ENCODE assay signal across 8 cellular contexts in the genomic region with DNA sequence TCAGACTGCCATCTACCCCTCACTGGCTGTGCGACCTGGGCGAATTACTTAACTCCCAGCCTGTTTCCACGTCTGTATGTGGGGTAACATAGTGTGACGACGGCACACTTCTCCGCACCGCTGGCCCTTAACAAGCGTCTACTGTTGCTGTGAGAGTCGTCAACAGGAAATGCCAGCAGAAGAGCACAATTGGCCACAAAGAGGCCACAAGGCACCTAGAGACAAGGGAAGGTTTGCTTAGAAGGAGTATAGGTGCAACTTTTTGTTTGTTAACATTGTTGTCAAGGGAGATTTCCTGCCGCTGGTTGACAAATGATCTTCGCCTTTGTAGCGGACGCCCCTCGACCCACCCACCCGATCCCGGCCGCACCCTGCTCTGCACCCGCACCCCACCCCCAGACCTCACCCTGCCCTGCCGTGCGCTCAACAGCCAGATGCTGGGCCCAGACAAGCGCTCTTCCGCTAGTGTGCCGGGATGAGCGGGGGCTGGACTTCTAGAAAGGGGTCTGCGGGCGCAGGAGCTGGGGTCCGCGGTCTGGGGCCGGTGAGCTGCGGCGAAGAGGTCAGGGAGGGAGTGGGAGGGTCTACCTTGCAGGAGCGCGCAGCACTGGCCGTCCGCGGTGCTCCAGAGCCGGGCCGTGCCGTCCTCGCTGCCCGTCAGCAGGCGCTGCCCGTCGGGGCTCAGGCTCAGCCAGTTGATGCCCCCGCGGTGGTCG. TPM values are rescaled to one million over a fixed set of nuclear protein-coding genes. Genes with fewer than 3 reads are reported as not detected.
DNase-seq lines count a peak whose midpoint lies in the region; ATAC-seq and TF ChIP-seq lines count a peak whose summit lies in the region.

No MANE protein-coding gene starts in this region.

- DNase-seq in IMR-90 (no peak), iPS-NIHi7 (ENCODE audit: extremely low spot score) (peak; percentile 61), midbrain (lab: John Stamatoyannopoulos, UW) (no peak), BE2C (no peak)

- no peak for TF ChIP-seq RAD21 in IMR-90 (IDR thresholded peaks at IDR 0.05; ENCODE audit: low read length)

- no peak overlapping the region for H4K5ac ChIP-seq in IMR-90 (ENCODE audit: low read depth, low read length)

- H3K23ac ChIP-seq in IMR-90 (ENCODE audit: low read depth, low read length): no peak overlapping the region; the same call in 1 of the 2 replicates

- no peaks in the 10 kb centered on the region for H4K20me1 ChIP-seq in IMR-90 (ENCODE audit: insufficient read depth, low read length)

- H2AK9ac ChIP-seq in IMR-90 (replicated peaks; ENCODE audit: low read depth, low read length, poor library complexity): peak overlapping the region; percentile 16

- no peak overlapping the region for H2BK5ac ChIP-seq in IMR-90 (ENCODE audit: low read depth, low read length, poor library complexity, severe bottlenecking)

- no peak overlapping the region for H2BK15ac ChIP-seq in IMR-90 (ENCODE audit: low read depth, low read length)

- H2BK20ac ChIP-seq in IMR-90 (ENCODE audit: low read depth, low read length): no peak overlapping the region

- 20% methylated on average over 24 of the region's 47 CpGs; no CpG with 5 or more reads in 1 of the 2 experiments for WGBS in IMR-90 (ENCODE audit: extremely low coverage in 2 of 2, insufficient read length in 1 of 2), 2 experiments

- TF ChIP-seq CTCF in IMR-90 (conservative IDR thresholded peaks at IDR 0.05; ENCODE audit: low read depth, low read length): no peak
- no peak for TF ChIP-seq CTCF in BE2C (IDR thresholded peaks at IDR 0.05; ENCODE audit: low read depth, low read length)

- no peak for TF ChIP-seq POLR2A in IMR-90 (IDR thresholded peaks at IDR 0.05; ENCODE audit: low read depth, low read length)

- H3K27me3 ChIP-seq in IMR-90 (ENCODE audit: control insufficient read depth, insufficient read depth, low read length) (peaks cover 64% of the 10 kb centered on the region), BE2C (peaks cover 44% of the 10 kb centered on the region)

- POLR2A ChIA-PET in IMR-90 (lab: Charles Lee; ENCODE audit: unreplicated experiment): no interaction called here

- no peak overlapping the region for H3K9ac ChIP-seq in IMR-90 (ENCODE audit: low read depth, low read length)

- H3K56ac ChIP-seq in IMR-90 (ENCODE audit: extremely low read depth, insufficient read depth, low read length): no peak overlapping the region

- no peak overlapping the region; the same call in 1 of the 2 replicates for H3K4me2 ChIP-seq in IMR-90 (ENCODE audit: low read depth, low read length)

- H3K27ac Mint-ChIP-seq in activated naive CD4-positive, alpha-beta T cell treated with anti-CD3 and anti-CD28 coated beads, Interleukin-2, amount 50 U/mL, for 24 hours: no peak overlapping the region
- no peak overlapping the region for H3K27ac Mint-ChIP-seq in stimulated activated memory B cell treated with anti-CD40 and anti-IgM and Interleukin-4, amounts not matched to agents 10 μg/mL and 1 μg/mL and 100 μg/mL, for 72 hours

- no peak overlapping the region for H3K18ac ChIP-seq in IMR-90 (ENCODE audit: low read depth, low read length)

- peak overlapping the region; percentile 84 for H3K4me3 Mint-ChIP-seq in activated naive CD4-positive, alpha-beta T cell treated with anti-CD3 and anti-CD28 coated beads, Interleukin-2, amount 50 U/mL, for 24 hours
- peak overlapping the region; percentile 74 for H3K4me3 Mint-ChIP-seq in stimulated activated memory B cell treated with anti-CD40 and anti-IgM and Interleukin-4, amounts not matched to agents 10 μg/mL and 1 μg/mL and 100 μg/mL, for 72 hours

- no peaks in the 10 kb centered on the region for H3K79me1 ChIP-seq in IMR-90 (ENCODE audit: low read depth in 1 of 2, low read length in 2 of 2)

- no peaks in the 10 kb centered on the region; the same call in 1 of the 2 replicates for H3K9me3 ChIP-seq in IMR-90 (ENCODE audit: control insufficient read depth, insufficient read depth, low read length)
- H3K9me3 ChIP-seq in BE2C: no peaks in the 10 kb centered on the region

- no peaks in the 10 kb centered on the region for H3K36me3 Mint-ChIP-seq in activated naive CD4-positive, alpha-beta T cell treated with anti-CD3 and anti-CD28 coated beads, Interleukin-2, amount 50 U/mL, for 24 hours
- H3K36me3 Mint-ChIP-seq in stimulated activated memory B cell treated with anti-CD40 and anti-IgM and Interleukin-4, amounts not matched to agents 10 μg/mL and 1 μg/mL and 100 μg/mL, for 72 hours: no peaks in the 10 kb centered on the region

- no TSS peak for BruUV-seq in IMR-90 (replicated peaks; lab: Mats Ljungman, UMichigan)

- H3K14ac ChIP-seq in IMR-90 (replicated peaks; ENCODE audit: low read depth, low read length): no peak overlapping the region

- dilution Hi-C loops in IMR-90 (cut with HindIII; ENCODE audit: low sequenced_read_pairs, unreplicated experiment): no loop called here

- H2AFZ ChIP-seq in IMR-90 (replicated peaks; ENCODE audit: low read length, poor library complexity): peak overlapping the region; percentile 58

- CTCF ChIA-PET in IMR-90 (lab: Yijun Ruan, JAX): no interaction called here

- no peak overlapping the region for H2AK5ac ChIP-seq in IMR-90 (ENCODE audit: low read depth, low read length)

- ATAC-seq in GM18498 (IDR thresholded peaks at IDR 0.05; ENCODE audit: unreplicated experiment): peak; percentile 60
- ATAC-seq in IMR-90 (ENCODE audit: low read depth): no peak
- peak; percentile 60 for ATAC-seq in stimulated activated memory B cell treated with anti-CD40 and anti-IgM and Interleukin-4, amounts not matched to agents 10 μg/mL and 1 μg/mL and 100 μg/mL, for 72 hours
- no peak for ATAC-seq in HG02571 (IDR thresholded peaks at IDR 0.05; ENCODE audit: unreplicated experiment)

- peaks cover 34% of the 10 kb centered on the region for H3K4me1 Mint-ChIP-seq in activated naive CD4-positive, alpha-beta T cell treated with anti-CD3 and anti-CD28 coated beads, Interleukin-2, amount 50 U/mL, for 24 hours
- peaks cover 36% of the 10 kb centered on the region for H3K4me1 Mint-ChIP-seq in stimulated activated memory B cell treated with anti-CD40 and anti-IgM and Interleukin-4, amounts not matched to agents 10 μg/mL and 1 μg/mL and 100 μg/mL, for 72 hours

- H3K4me3 ChIP-seq in IMR-90 (ENCODE audit: insufficient read depth, low read depth, low read length) (peak overlapping the region; percentile 36; the same call in 1 of the 2 replicates), BE2C (ENCODE audit: low read depth, low read length) (no peak overlapping the region; the same call in 1 of the 2 replicates)

- H3K36me3 ChIP-seq in IMR-90 (ENCODE audit: control insufficient read depth, insufficient read depth, low read length): no peaks in the 10 kb centered on the region
- H3K36me3 ChIP-seq in BE2C: no peaks in the 10 kb centered on the region

- H3K27ac ChIP-seq in IMR-90 (ENCODE audit: insufficient read depth, low read length): no peak overlapping the region

- no peak overlapping the region for H2BK120ac ChIP-seq in IMR-90 (ENCODE audit: low read depth, low read length)

- in situ Hi-C loops in IMR-90 (cut with MboI; ENCODE audit: low sequenced_read_pairs): no loop called here

- peaks cover 20% of the 10 kb centered on the region for H3K27me3 Mint-ChIP-seq in activated naive CD4-positive, alpha-beta T cell treated with anti-CD3 and anti-CD28 coated beads, Interleukin-2, amount 50 U/mL, for 24 hours
- peaks cover 79% of the 10 kb centered on the region for H3K27me3 Mint-ChIP-seq in stimulated activated memory B cell treated with anti-CD40 and anti-IgM and Interleukin-4, amounts not matched to agents 10 μg/mL and 1 μg/mL and 100 μg/mL, for 72 hours

- H3K9me3 Mint-ChIP-seq in activated naive CD4-positive, alpha-beta T cell treated with anti-CD3 and anti-CD28 coated beads, Interleukin-2, amount 50 U/mL, for 24 hours: no peaks in the 10 kb centered on the region
- H3K9me3 Mint-ChIP-seq in stimulated activated memory B cell treated with anti-CD40 and anti-IgM and Interleukin-4, amounts not matched to agents 10 μg/mL and 1 μg/mL and 100 μg/mL, for 72 hours: no peaks in the 10 kb centered on the region

- H3K4me1 ChIP-seq in IMR-90 (ENCODE audit: control insufficient read depth, insufficient read depth, low read length) (peaks cover 2% of the 10 kb centered on the region; the same call in 1 of the 2 replicates), BE2C (no peaks in the 10 kb centered on the region)

- H3K4ac ChIP-seq in IMR-90 (ENCODE audit: low read depth, low read length): no peak overlapping the region

- H4K91ac ChIP-seq in IMR-90 (ENCODE audit: insufficient read depth, low read depth, low read length): no peak overlapping the region

- no peak overlapping the region for H4K8ac ChIP-seq in IMR-90 (ENCODE audit: low read depth in 2 of 2, low read length in 2 of 2)

- H3K9me1 ChIP-seq in IMR-90 (ENCODE audit: insufficient read depth, low read length): 0 out of 2 replicates have a peak, but pooled peaks cover 3% of the 10 kb centered on the region

- intact Hi-C loops in IMR-90 (cut with micrococcal nuclease): no loop called here

TF ChIP-seq in IMR-90, 13 proteins besides CTCF, POLR2A, EP300 and RAD21 (continues in another document):
- TF ChIP-seq, protein P1, sequence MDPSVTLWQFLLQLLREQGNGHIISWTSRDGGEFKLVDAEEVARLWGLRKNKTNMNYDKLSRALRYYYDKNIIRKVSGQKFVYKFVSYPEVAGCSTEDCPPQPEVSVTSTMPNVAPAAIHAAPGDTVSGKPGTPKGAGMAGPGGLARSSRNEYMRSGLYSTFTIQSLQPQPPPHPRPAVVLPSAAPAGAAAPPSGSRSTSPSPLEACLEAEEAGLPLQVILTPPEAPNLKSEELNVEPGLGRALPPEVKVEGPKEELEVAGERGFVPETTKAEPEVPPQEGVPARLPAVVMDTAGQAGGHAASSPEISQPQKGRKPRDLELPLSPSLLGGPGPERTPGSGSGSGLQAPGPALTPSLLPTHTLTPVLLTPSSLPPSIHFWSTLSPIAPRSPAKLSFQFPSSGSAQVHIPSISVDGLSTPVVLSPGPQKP (IDR thresholded peaks at IDR 0.05; ENCODE audit: borderline replicate concordance, low read depth, low read length): no peak
- TF ChIP-seq CHD1 (IDR thresholded peaks at IDR 0.05; ENCODE audit: low read depth, low read length) (no peak), FOS (IDR thresholded peaks at IDR 0.05; ENCODE audit: low read depth, low read length) (no peak), MXI1 (IDR thresholded peaks at IDR 0.05; ENCODE audit: borderline replicate concordance, low read depth, low read length) (no peak), RFX5 (IDR thresholded peaks at IDR 0.05; ENCODE audit: low read depth, low read length) (no peak)

RNA-seq across cellular contexts. Expression of gene WDR86, which starts 0.8 kb away (rescaled TPM):
- total RNA-seq in IMR-90 (2012; rRNA removed): not detected in 2 replicates
- polyA plus RNA-seq in IMR-90 (2012; rRNA removed): not detected in 2 replicates
- 0.11 TPM in 1 of 2 replicates, not detected in the other for polyA plus RNA-seq in IMR-90 (2012; cell fraction: cytosol; rRNA removed)
- 0.39 and 0.52 TPM in 2 replicates for polyA plus RNA-seq in IMR-90 (2012; cell fraction: nucleus; rRNA removed; ENCODE audit: low replicate concordance)
- 3.4 TPM for polyA plus RNA-seq in BE2C (2012; ENCODE audit: insufficient read depth, insufficient read length, low read depth)

RNA-seq across cellular contexts. Expression of gene CRYGN, which starts 30.9 kb away (rescaled TPM):
- total RNA-seq in IMR-90 (2012; rRNA removed): not detected in 2 replicates
- polyA plus RNA-seq in IMR-90 (2012; rRNA removed): not detected in 2 replicates
- polyA plus RNA-seq in IMR-90 (2012; cell fraction: cytosol; rRNA removed): not detected in 2 replicates
- polyA plus RNA-seq in IMR-90 (2012; cell fraction: nucleus; rRNA removed; ENCODE audit: low replicate concordance): 0.12 and 0.14 TPM in 2 replicates
- not detected for polyA plus RNA-seq in BE2C (2012; ENCODE audit: insufficient read depth, insufficient read length, low read depth)

Comparison
In these comparisons a context has a peak if more than half of its experiments do, and no peak if none do; other contexts are left out.
1. ATAC-seq: peak in GM18498 (single experiment) and stimulated activated memory B cell treated with anti-CD40 and anti-IgM and Interleukin-4, amounts not matched to agents 10 μg/mL and 1 μg/mL and 100 μg/mL, for 72 hours (single experiment); none in IMR-90 (single experiment) and HG02571 (single experiment).